Comparison of ENCODE assay signal across 8 cellular contexts in the genomic region with DNA sequence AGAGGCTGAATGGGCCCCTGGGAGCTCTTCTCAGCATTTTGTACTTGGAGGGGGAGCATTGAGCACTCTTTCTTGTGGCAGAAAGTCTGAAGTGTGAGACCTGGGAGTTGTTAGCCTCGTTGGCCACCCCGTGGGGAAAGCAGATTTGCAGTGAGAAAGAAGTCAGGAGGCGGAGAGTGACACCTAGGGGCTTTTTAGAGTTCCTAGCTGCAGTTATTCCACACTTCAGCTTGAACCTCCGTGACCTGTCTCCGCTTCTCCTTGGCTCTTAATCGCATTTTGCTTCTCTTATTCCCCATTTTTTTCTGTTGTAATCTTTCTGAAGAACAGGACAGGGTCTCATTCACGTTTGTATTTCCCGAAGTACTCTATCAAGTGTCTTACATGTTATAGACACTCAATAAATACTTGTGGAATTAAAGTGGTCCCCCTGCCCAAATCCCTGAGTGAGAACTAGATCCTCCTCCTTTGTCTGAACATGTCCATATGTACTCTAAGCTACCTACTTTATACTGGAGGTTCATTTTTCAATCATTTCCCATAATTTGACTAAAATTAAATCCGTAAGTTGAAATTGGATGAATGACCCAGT. TPM values are rescaled to one million over a fixed set of nuclear protein-coding genes. Genes with fewer than 3 reads are reported as not detected.
DNase-seq lines count a peak whose midpoint lies in the region; ATAC-seq and TF ChIP-seq lines count a peak whose summit lies in the region.

No MANE protein-coding gene starts in this region.

- DNase-seq in G401 (ENCODE audit: low spot score) (peak; percentile 49), HuH-7 (ENCODE audit: low spot score) (peak; percentile 48), OCI-M2 (lab: John Stamatoyannopoulos, UW; ENCODE audit: unreplicated experiment) (peak; percentile 70), fibroblast of mammary gland (ENCODE audit: low read depth) (peak; percentile 86), neural crest cell (ENCODE audit: low read depth, low spot score) (peak; percentile 54), upper lobe of right lung (no peak)
- DNase-seq in activated T-cell treated with anti-CD3 and anti-CD28 coated beads, Interleukin-2, amount 50 U/mL, for 72 hours, result peak; percentile 56 to 63

- H3K4me3 ChIP-seq in fibroblast of mammary gland (ENCODE audit: control insufficient read depth, low read depth, low read length) (no peak overlapping the region), upper lobe of right lung (no peak overlapping the region)

- peaks cover 9% of the 10 kb centered on the region for H3K4me1 ChIP-seq in upper lobe of right lung

- intact Hi-C loops in upper lobe of right lung (cut with DNase I), result loop anchor here (10.0 kb wide), 1 partner anchor 154 kb away; no protein-coding TSS in a partner anchor

- ATAC-seq in GM21717 (IDR thresholded peaks at IDR 0.05; ENCODE audit: unreplicated experiment) (peak; percentile 91), upper lobe of right lung (peak; percentile 95)
- peak; percentile 78 to 86 for ATAC-seq in activated T-cell treated with anti-CD3 and anti-CD28 coated beads, Interleukin-2, amount 50 U/mL, for 72 hours (replicated peaks in 1 of 2)

- peaks cover 48% of the 10 kb centered on the region for H3K4me1 Mint-ChIP-seq in activated T-cell treated with anti-CD3 and anti-CD28 coated beads, Interleukin-2, amount 50 U/mL, for 72 hours (ENCODE audit: low read depth)
- H3K4me1 Mint-ChIP-seq in neural crest cell, result peaks cover 7% of the 10 kb centered on the region

- no peak overlapping the region for H3K27ac ChIP-seq in upper lobe of right lung

- TF ChIP-seq CTCF in fibroblast of mammary gland (conservative IDR thresholded peaks at IDR 0.05; ENCODE audit: control insufficient read depth, insufficient read depth, low read depth, low read length) (peak; percentile 97), neural crest cell (conservative IDR thresholded peaks at IDR 0.05) (peak; percentile 79), upper lobe of right lung (IDR thresholded peaks at IDR 0.05) (peak; percentile 71)

- H3K27ac Mint-ChIP-seq in activated T-cell treated with anti-CD3 and anti-CD28 coated beads, Interleukin-2, amount 50 U/mL, for 72 hours, result no peak overlapping the region
- H3K27ac Mint-ChIP-seq in neural crest cell (ENCODE audit: unreplicated experiment), result no peak overlapping the region

- no peaks in the 10 kb centered on the region for H3K27me3 ChIP-seq in upper lobe of right lung

- no peak overlapping the region for H3K4me3 Mint-ChIP-seq in activated T-cell treated with anti-CD3 and anti-CD28 coated beads, Interleukin-2, amount 50 U/mL, for 72 hours
- H3K4me3 Mint-ChIP-seq in neural crest cell, result no peak overlapping the region

- H3K36me3 Mint-ChIP-seq in activated T-cell treated with anti-CD3 and anti-CD28 coated beads, Interleukin-2, amount 50 U/mL, for 72 hours (ENCODE audit: insufficient read depth in 2 of 2), result no peaks in the 10 kb centered on the region
- H3K36me3 Mint-ChIP-seq in neural crest cell (ENCODE audit: low read depth), result no peaks in the 10 kb centered on the region

- H3K9me3 ChIP-seq in upper lobe of right lung, result no peaks in the 10 kb centered on the region

- no peaks in the 10 kb centered on the region for H3K9me3 Mint-ChIP-seq in activated T-cell treated with anti-CD3 and anti-CD28 coated beads, Interleukin-2, amount 50 U/mL, for 72 hours
- H3K9me3 Mint-ChIP-seq in neural crest cell, result no peaks in the 10 kb centered on the region

- H3K27me3 Mint-ChIP-seq in activated T-cell treated with anti-CD3 and anti-CD28 coated beads, Interleukin-2, amount 50 U/mL, for 72 hours (ENCODE audit: low read depth), result peaks cover 19% of the 10 kb centered on the region
- peaks cover 30% of the 10 kb centered on the region for H3K27me3 Mint-ChIP-seq in neural crest cell (ENCODE audit: low read depth)

- in situ Hi-C loops in G401 (cut with HindIII; ENCODE audit: low sequenced_read_pairs), result no loop called here

- H3K36me3 ChIP-seq in upper lobe of right lung, result no peaks in the 10 kb centered on the region

RNA-seq across cellular contexts. Expression of gene C1orf141, which starts 14.5 kb away (rescaled TPM):
- total RNA-seq in G401 (2014; rRNA removed; shearing (Covaris generic)), result not detected in 2 replicates
- under 1 TPM; 0.17 to 0.25 TPM for total RNA-seq in activated T-cell treated with anti-CD3 and anti-CD28 coated beads, Interleukin-2, amount 50 U/mL, for 72 hours
- total RNA-seq in neural crest cell, result not detected in 2 replicates
- not detected for total RNA-seq in upper lobe of right lung

RNA-seq across cellular contexts. Expression of gene IL23R, which starts 17.0 kb away (rescaled TPM):
- total RNA-seq in G401 (2014; rRNA removed; shearing (Covaris generic)), result not detected in 2 replicates
- 1 to 10 TPM; 3.0 to 8.0 TPM for total RNA-seq in activated T-cell treated with anti-CD3 and anti-CD28 coated beads, Interleukin-2, amount 50 U/mL, for 72 hours
- total RNA-seq in neural crest cell, result not detected in 2 replicates
- 0.20 TPM for total RNA-seq in upper lobe of right lung
